Comparison of ENCODE assay signal across 10 cellular contexts in the genomic region with DNA sequence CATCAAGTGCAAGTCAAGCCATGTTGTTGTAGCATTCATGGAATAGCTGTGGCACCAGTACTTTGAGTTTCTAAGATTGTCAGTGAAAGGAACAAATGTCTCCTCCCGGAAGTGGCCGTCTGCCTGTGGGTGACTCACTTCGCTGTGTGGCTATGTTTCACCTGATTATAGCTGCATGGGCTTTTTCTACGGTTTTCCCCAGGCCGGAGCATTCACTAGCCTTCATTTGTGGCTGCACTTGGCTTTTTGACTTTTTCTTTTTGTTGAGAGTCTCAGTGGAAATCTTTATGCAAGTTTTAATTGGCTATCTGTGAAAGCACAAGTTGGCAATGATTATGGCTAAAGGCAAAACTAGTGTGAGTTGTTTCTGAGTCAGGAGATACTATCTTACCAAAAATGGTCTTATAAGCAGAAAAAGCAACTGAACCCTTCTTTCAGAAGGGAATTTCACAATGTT. TPM values are rescaled to one million over a fixed set of nuclear protein-coding genes. Genes with fewer than 3 reads are reported as not detected.
DNase-seq lines count a peak whose midpoint lies in the region; ATAC-seq and TF ChIP-seq lines count a peak whose summit lies in the region.
"Had no signal": no experiment of that assay in that cellular context is flagged by ENCODE, and none has a peak within 500 bp of the region (broad histone marks: within the 10 kb centered on the region; RNA-seq: fewer than 3 reads in every experiment).

No MANE protein-coding gene starts in this region.

- CTCF ChIA-PET in Caco-2 (lab: Charles Lee) = no interaction called here

- no peaks in the 10 kb centered on the region for H3K27me3 ChIP-seq in Caco-2 (replicated peaks; ENCODE audit: control insufficient read depth, insufficient read depth, low read length)

- H3K4me3 ChIP-seq in astrocyte of the cerebellum (ENCODE audit: low read depth, low read length) (no peak overlapping the region), Caco-2 (ENCODE audit: low read depth, low read length) (no peak overlapping the region)

- no peaks in the 10 kb centered on the region for H3K27me3 Mint-ChIP-seq in activated naive CD8-positive, alpha-beta T cell treated with anti-CD3 and anti-CD28 coated beads, Interleukin-2, amount 50 U/mL, for 24 hours
- no peaks in the 10 kb centered on the region for H3K27me3 Mint-ChIP-seq in activated naive CD8-positive, alpha-beta T cell treated with anti-CD3 and anti-CD28 coated beads for 36 hours
- no peaks in the 10 kb centered on the region for H3K27me3 Mint-ChIP-seq in stimulated activated memory B cell treated with anti-CD40 and anti-IgM and Interleukin-4, amounts not matched to agents 10 μg/mL and 1 μg/mL and 100 μg/mL, for 72 hours
- H3K27me3 Mint-ChIP-seq in Caco-2 (ENCODE audit: insufficient read depth, unreplicated experiment) = no peaks in the 10 kb centered on the region

- peaks cover 2% of the 10 kb centered on the region for H3K36me3 Mint-ChIP-seq in activated naive CD8-positive, alpha-beta T cell treated with anti-CD3 and anti-CD28 coated beads, Interleukin-2, amount 50 U/mL, for 24 hours (ENCODE audit: low read depth)
- H3K36me3 Mint-ChIP-seq in activated naive CD8-positive, alpha-beta T cell treated with anti-CD3 and anti-CD28 coated beads for 36 hours = peaks cover 11% of the 10 kb centered on the region
- no peaks in the 10 kb centered on the region for H3K36me3 Mint-ChIP-seq in stimulated activated memory B cell treated with anti-CD40 and anti-IgM and Interleukin-4, amounts not matched to agents 10 μg/mL and 1 μg/mL and 100 μg/mL, for 72 hours
- H3K36me3 Mint-ChIP-seq in Caco-2 (ENCODE audit: insufficient read depth, unreplicated experiment) = no peaks in the 10 kb centered on the region

- no peak for DNase-seq in activated naive CD8-positive, alpha-beta T cell treated with anti-CD3 and anti-CD28 coated beads, Interleukin-2, amount 50 U/mL, for 24 hours
- no peak for DNase-seq in activated naive CD8-positive, alpha-beta T cell treated with anti-CD3 and anti-CD28 coated beads for 36 hours
- DNase-seq in HPDE6-E6E7 (ENCODE audit: extremely low spot score) (peak; percentile 51), astrocyte of the cerebellum (ENCODE audit: low read depth) (peak; percentile 42), cerebellar cortex (ENCODE audit: low spot score) (no peak), NCI-H2081 (lab: John Stamatoyannopoulos, UW) (no peak), Caco-2 (no peak)
- DNase-seq: natural killer cell, NCI-H524 treated with DMSO at 0.1 percent for 48 hours had no signal

- no TSS peak for BruUV-seq in Caco-2 (replicated peaks; lab: Mats Ljungman, UMichigan)

- POLR2A ChIA-PET in Caco-2 (lab: Charles Lee) = no interaction called here

- ATAC-seq in activated naive CD8-positive, alpha-beta T cell treated with anti-CD3 and anti-CD28 coated beads, Interleukin-2, amount 50 U/mL, for 24 hours = peak; percentile 76
- ATAC-seq in stimulated activated memory B cell treated with anti-CD40 and anti-IgM and Interleukin-4, amounts not matched to agents 10 μg/mL and 1 μg/mL and 100 μg/mL, for 72 hours = peak; percentile 59
- ATAC-seq: natural killer cell had no signal

- H3K9me3 ChIP-seq in Caco-2 = no peaks in the 10 kb centered on the region

- in situ Hi-C loops in astrocyte of the cerebellum (cut with HindIII; ENCODE audit: low sequenced_read_pairs) = no loop called here

- no peak overlapping the region for H3K27ac Mint-ChIP-seq in activated naive CD8-positive, alpha-beta T cell treated with anti-CD3 and anti-CD28 coated beads, Interleukin-2, amount 50 U/mL, for 24 hours
- H3K27ac Mint-ChIP-seq in activated naive CD8-positive, alpha-beta T cell treated with anti-CD3 and anti-CD28 coated beads for 36 hours = no peak overlapping the region
- peak overlapping the region; percentile 64 for H3K27ac Mint-ChIP-seq in stimulated activated memory B cell treated with anti-CD40 and anti-IgM and Interleukin-4, amounts not matched to agents 10 μg/mL and 1 μg/mL and 100 μg/mL, for 72 hours
- no peak overlapping the region for H3K27ac Mint-ChIP-seq in Caco-2 (ENCODE audit: unreplicated experiment)
- H3K27ac Mint-ChIP-seq: natural killer cell had no signal

- intact Hi-C loops in Caco-2 (cut with micrococcal nuclease; ENCODE audit: unreplicated experiment) = no loop called here

- H3K36me3 ChIP-seq in Caco-2 (ENCODE audit: control insufficient read depth, insufficient read depth, low read length) = no peaks in the 10 kb centered on the region

- H3K4me3 Mint-ChIP-seq in activated naive CD8-positive, alpha-beta T cell treated with anti-CD3 and anti-CD28 coated beads, Interleukin-2, amount 50 U/mL, for 24 hours = no peak overlapping the region
- H3K4me3 Mint-ChIP-seq in activated naive CD8-positive, alpha-beta T cell treated with anti-CD3 and anti-CD28 coated beads for 36 hours = no peak overlapping the region
- no peak overlapping the region for H3K4me3 Mint-ChIP-seq in stimulated activated memory B cell treated with anti-CD40 and anti-IgM and Interleukin-4, amounts not matched to agents 10 μg/mL and 1 μg/mL and 100 μg/mL, for 72 hours
- no peak overlapping the region for H3K4me3 Mint-ChIP-seq in Caco-2 (ENCODE audit: unreplicated experiment)
- H3K4me3 Mint-ChIP-seq: natural killer cell had no signal

- no peaks in the 10 kb centered on the region for H3K4me1 ChIP-seq in Caco-2

- H3K9me3 Mint-ChIP-seq in activated naive CD8-positive, alpha-beta T cell treated with anti-CD3 and anti-CD28 coated beads, Interleukin-2, amount 50 U/mL, for 24 hours = no peaks in the 10 kb centered on the region
- H3K9me3 Mint-ChIP-seq in activated naive CD8-positive, alpha-beta T cell treated with anti-CD3 and anti-CD28 coated beads for 36 hours = no peaks in the 10 kb centered on the region
- no peaks in the 10 kb centered on the region for H3K9me3 Mint-ChIP-seq in stimulated activated memory B cell treated with anti-CD40 and anti-IgM and Interleukin-4, amounts not matched to agents 10 μg/mL and 1 μg/mL and 100 μg/mL, for 72 hours
- no peaks in the 10 kb centered on the region for H3K9me3 Mint-ChIP-seq in Caco-2 (ENCODE audit: unreplicated experiment)
- H3K9me3 Mint-ChIP-seq: natural killer cell had no signal

- TF ChIP-seq CTCF in astrocyte of the cerebellum (IDR thresholded peaks at IDR 0.05; ENCODE audit: low read depth, low read length, missing control alignments) (no peak), Caco-2 (IDR thresholded peaks at IDR 0.05; ENCODE audit: insufficient read depth in 1 of 2, low read depth in 1 of 2, low read length in 1 of 2, severe bottlenecking in 1 of 2, unreplicated experiment in 1 of 2) (no peak)

- H3K4me1 Mint-ChIP-seq in activated naive CD8-positive, alpha-beta T cell treated with anti-CD3 and anti-CD28 coated beads, Interleukin-2, amount 50 U/mL, for 24 hours = peaks cover 6% of the 10 kb centered on the region
- no peaks in the 10 kb centered on the region for H3K4me1 Mint-ChIP-seq in activated naive CD8-positive, alpha-beta T cell treated with anti-CD3 and anti-CD28 coated beads for 36 hours
- no peaks in the 10 kb centered on the region for H3K4me1 Mint-ChIP-seq in stimulated activated memory B cell treated with anti-CD40 and anti-IgM and Interleukin-4, amounts not matched to agents 10 μg/mL and 1 μg/mL and 100 μg/mL, for 72 hours
- no peaks in the 10 kb centered on the region for H3K4me1 Mint-ChIP-seq in Caco-2 (ENCODE audit: low read depth, unreplicated experiment)
- H3K4me1 Mint-ChIP-seq: natural killer cell had no signal

RNA-seq across cellular contexts. Expression of a gene that starts 35.0 kb away (rescaled TPM):
- total RNA-seq in activated naive CD8-positive, alpha-beta T cell treated with anti-CD3 and anti-CD28 coated beads for 36 hours = 100 to 1,000 TPM; 201 to 206 TPM
- 93.1 and 103 TPM in 2 replicates for total RNA-seq in Caco-2 (2022)

Comparison
In these comparisons a context has a peak if more than half of its experiments do, and no peak if none do; other contexts are left out.
1. DNase-seq: peak in HPDE6-E6E7 (single experiment) and astrocyte of the cerebellum (single experiment); none in activated naive CD8-positive, alpha-beta T cell treated with anti-CD3 and anti-CD28 coated beads, Interleukin-2, amount 50 U/mL, for 24 hours (single experiment), activated naive CD8-positive, alpha-beta T cell treated with anti-CD3 and anti-CD28 coated beads for 36 hours (single experiment), cerebellar cortex (single experiment), NCI-H2081 (0 of 2) and Caco-2 (0 of 2).